9 cellular contexts compared by ENCODE assay signal in the genomic region with DNA sequence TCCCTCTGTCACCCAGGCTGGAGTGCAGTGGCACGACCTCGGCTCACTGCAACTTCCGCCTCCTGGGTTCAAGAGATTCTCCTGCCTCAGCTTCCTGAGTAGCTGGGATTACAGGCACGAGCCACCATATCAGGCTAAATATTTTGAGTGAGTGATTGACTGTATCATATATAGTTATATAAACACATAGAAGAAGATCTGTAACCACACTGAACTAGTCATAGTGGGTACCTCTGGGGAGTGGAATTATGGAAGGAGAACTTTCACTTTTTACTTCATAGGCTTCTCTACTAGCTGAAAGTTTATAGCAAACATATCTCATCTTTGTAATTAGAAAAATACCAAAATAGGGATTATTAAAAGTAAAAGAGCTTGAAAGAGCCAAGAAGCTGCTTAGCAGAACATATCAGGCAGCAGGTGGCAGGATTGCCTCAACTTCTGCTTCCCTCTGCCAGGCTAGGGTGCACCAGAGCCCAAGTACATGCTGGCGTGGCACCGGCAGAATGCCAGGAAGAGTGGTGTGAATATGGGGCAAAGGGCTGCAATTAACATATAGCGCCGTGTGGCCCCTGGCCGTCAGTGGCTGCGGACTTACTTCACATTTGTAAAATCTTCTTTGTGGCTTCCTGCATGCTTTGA. TPM values are rescaled to one million over a fixed set of nuclear protein-coding genes. Genes with fewer than 3 reads are reported as not detected.
DNase-seq lines count a peak whose midpoint lies in the region; ATAC-seq, FAIRE-seq and TF ChIP-seq lines count a peak whose summit lies in the region.
"Had no signal": no experiment of that assay in that cellular context is flagged by ENCODE, and none has a peak within 500 bp of the region (broad histone marks: within the 10 kb centered on the region; RNA-seq: fewer than 3 reads in every experiment).

No MANE protein-coding gene starts in this region.

- no peak overlapping the region for H3K9ac ChIP-seq in keratinocyte (ENCODE audit: control insufficient read depth, extremely low read depth, insufficient read depth, low read length)

- DNase-seq in AG09319 (ENCODE audit: extremely low read depth, low read depth) = no peak
- DNase-seq in RPMI7951 (ENCODE audit: low read depth) = peak; percentile 4
- peak; percentile 7 for DNase-seq in amniotic epithelial cell (ENCODE audit: low read depth)
- DNase-seq in keratinocyte (ENCODE audit: low read depth, low spot score) = no peak
- DNase-seq in stomach = peak; percentile 55
- no peak for DNase-seq in uterus

- H3K4me1 ChIP-seq in keratinocyte (ENCODE audit: control insufficient read depth, extremely low read depth, insufficient read depth, low read length) (no peaks in the 10 kb centered on the region), stomach (no peaks in the 10 kb centered on the region), uterus (no peaks in the 10 kb centered on the region)

- no peaks in the 10 kb centered on the region for H3K79me2 ChIP-seq in keratinocyte (ENCODE audit: control insufficient read depth, insufficient read depth, low read length)

- FAIRE-seq in keratinocyte (lab: Jason Lieb, UNC) = no peak
- FAIRE-seq: endometrium had no signal

- no peaks in the 10 kb centered on the region for H3K9me3 ChIP-seq in keratinocyte (ENCODE audit: control insufficient read depth, low read depth, low read length)
- H3K9me3 ChIP-seq in stomach = no peaks in the 10 kb centered on the region
- H3K9me3 ChIP-seq in uterus = no peaks in the 10 kb centered on the region

- H2AFZ ChIP-seq in keratinocyte (ENCODE audit: control insufficient read depth, low read length) = no peak overlapping the region

- intact Hi-C loops in stomach (cut with DNase I; ENCODE audit: low total_unique reads) = no loop called here
- intact Hi-C loops in uterus (cut with DNase I; ENCODE audit: low total_unique reads) = no loop called here

- WGBS in stomach, 5 donors = 32 to 54% (median 49%) methylated on average over 10 of the region's 10 CpGs

- H4K20me1 ChIP-seq in keratinocyte (ENCODE audit: control insufficient read depth, extremely low read depth, insufficient read depth, low read length) = no peaks in the 10 kb centered on the region

- no peak for TF ChIP-seq POLR2A in stomach (IDR thresholded peaks at IDR 0.05)
- no peak for TF ChIP-seq POLR2A in uterus (IDR thresholded peaks at IDR 0.05)

- H3K4me2 ChIP-seq in keratinocyte (ENCODE audit: control insufficient read depth, extremely low read depth, insufficient read depth, low read depth, low read length) = no peak overlapping the region

- H3K36me3 ChIP-seq in keratinocyte (ENCODE audit: control insufficient read depth in 2 of 2, extremely low read depth in 1 of 2, insufficient read depth in 2 of 2, low read length in 2 of 2) (no peaks in the 10 kb centered on the region), stomach (no peaks in the 10 kb centered on the region), uterus (no peaks in the 10 kb centered on the region)

- peak; percentile 55 for ATAC-seq in GM19025 (IDR thresholded peaks at IDR 0.05; ENCODE audit: low read depth, unreplicated experiment)
- no peak for ATAC-seq in HG03469 (IDR thresholded peaks at IDR 0.05; ENCODE audit: unreplicated experiment)

- H3K4me3 ChIP-seq in keratinocyte (ENCODE audit: control insufficient read depth in 2 of 3, extremely low read depth in 1 of 3, insufficient read depth in 2 of 3, low read depth in 1 of 3, low read length in 3 of 3) (no peak overlapping the region), stomach (no peak overlapping the region), uterus (no peak overlapping the region)

- H3K27me3 ChIP-seq in keratinocyte (ENCODE audit: control insufficient read depth, extremely low read depth, insufficient read depth, low read length) (no peaks in the 10 kb centered on the region), stomach (no peaks in the 10 kb centered on the region), uterus (no peaks in the 10 kb centered on the region)

- dilution Hi-C loops in keratinocyte (cut with MboI; ENCODE audit: extremely low pct_ligation_motif_present, low sequenced_read_pairs) = no loop called here

- peak; percentile 14 for TF ChIP-seq CTCF in AG09319 (IDR thresholded peaks at IDR 0.05; ENCODE audit: low read depth, low read length)
- peak; percentile 15 to 61 (median 42) for TF ChIP-seq CTCF in keratinocyte (optimal IDR thresholded peaks at IDR 0.05 in 1 of 3, IDR thresholded peaks at IDR 0.05 in 1 of 3, conservative IDR thresholded peaks at IDR 0.05 in 1 of 3; ENCODE audit: extremely low read depth in 1 of 3, insufficient read depth in 2 of 3, low read length in 3 of 3)
- no peak for TF ChIP-seq CTCF in stomach (IDR thresholded peaks at IDR 0.05)
- peak in 1 of 4 experiments; percentile 2 for TF ChIP-seq CTCF in uterus (IDR thresholded peaks at IDR 0.05)

- H3K27ac ChIP-seq in keratinocyte (ENCODE audit: control insufficient read depth, insufficient read depth, low read length) (no peak overlapping the region), stomach (no peak overlapping the region), uterus (no peak overlapping the region)

- no peaks in the 10 kb centered on the region for H3K9me1 ChIP-seq in keratinocyte (ENCODE audit: control insufficient read depth, extremely low read depth, insufficient read depth, low read length)

- no peak for TF ChIP-seq EP300 in stomach (IDR thresholded peaks at IDR 0.05)

RNA-seq across cellular contexts. Expression of a gene that starts 39.5 kb away (rescaled TPM):
- not detected in 2 replicates for total RNA-seq in RPMI7951 (2014; rRNA removed; shearing (Covaris generic))
- polyA plus RNA-seq in keratinocyte (not detected in 3 replicates), stomach (under 1 TPM in 2 of 3 donors, not detected in 1; 0.30 to 0.76 TPM)
- polyA plus RNA-seq in keratinocyte (2011; ENCODE audit: low read depth) = not detected
- not detected in 2 replicates for polyA plus RNA-seq in keratinocyte (2011; cell fraction: cytosol; rRNA removed)
- not detected in 2 replicates for polyA plus RNA-seq in keratinocyte (2011; cell fraction: nucleus; rRNA removed)
- not detected in 2 replicates for polyA plus RNA-seq in keratinocyte (2012; ENCODE audit: low replicate concordance)
- not detected in 3 replicates for polyA minus RNA-seq in keratinocyte
- not detected for polyA minus RNA-seq in keratinocyte (2011; cell fraction: cytosol; rRNA and poly(A)+ RNA removed)
- not detected in 2 replicates for polyA minus RNA-seq in keratinocyte (2011; cell fraction: nucleus; rRNA and poly(A)+ RNA removed)
- total RNA-seq in stomach (under 1 TPM in 1 of 5 donors, not detected in 4; 0.18 TPM), uterus (under 1 TPM in 1 of 4 donors, not detected in 3; 0.21 TPM)

Comparison
In these comparisons a context has a peak if more than half of its experiments do, and no peak if none do; other contexts are left out.
1. DNase-seq: peak in RPMI7951 (single experiment), amniotic epithelial cell (single experiment) and stomach (single experiment); none in AG09319 (single experiment), keratinocyte (single experiment) and uterus (0 of 2).
2. CTCF ChIP-seq: peak in AG09319 (single experiment) and keratinocyte (3 of 3); none in stomach (0 of 7).